ENCODE assay signal across 7 cellular contexts in genomic region chr12:108730337-108731104, GRCh38. TPM values are rescaled to one million over a fixed set of nuclear protein-coding genes. Genes with fewer than 3 reads are reported as not detected.
DNase-seq lines count a peak whose midpoint lies in the region; ATAC-seq and TF ChIP-seq lines count a peak whose summit lies in the region.

No MANE protein-coding gene starts in this region.

- H3K4me1 ChIP-seq in OCI-LY3 (ENCODE audit: low read length) (peaks cover 34% of the 10 kb centered on the region), foreskin keratinocyte (peaks cover 23% of the 10 kb centered on the region), thymus (ENCODE audit: control insufficient read depth, insufficient read depth, low read length) (peaks cover 11% of the 10 kb centered on the region)

- H3K27ac Mint-ChIP-seq in activated T-helper 2 cell treated with anti-CD3 and anti-CD28 coated beads, Interferon-gamma antibody, Interleukin-2, Interleukin-4, amounts not matched to agents 10 μg/mL and 5 μg/mL and 100 μg/mL, durations not matched to agents 14 hours and 24 hours and 36 hours: peak overlapping the region; percentile 84
- peak overlapping the region; percentile 89 for H3K27ac Mint-ChIP-seq in neural crest cell (ENCODE audit: unreplicated experiment)

- H3K27ac ChIP-seq in OCI-LY3 (ENCODE audit: low read length): peak overlapping the region; percentile 47
- peak overlapping the region; percentile 96 for H3K27ac ChIP-seq in foreskin keratinocyte
- H3K27ac ChIP-seq in thymus (ENCODE audit: low read depth): peak overlapping the region; percentile 87

- peaks cover 40% of the 10 kb centered on the region for H4K20me1 ChIP-seq in OCI-LY3 (ENCODE audit: insufficient read depth, low read length)

- ATAC-seq in foreskin keratinocyte: peak; percentile 55

- no peaks in the 10 kb centered on the region for H3K9me3 ChIP-seq in OCI-LY3 (ENCODE audit: insufficient read depth, low read length)
- H3K9me3 ChIP-seq in thymus (ENCODE audit: control insufficient read depth): no peaks in the 10 kb centered on the region

- H3K36me3 ChIP-seq in OCI-LY3 (replicated peaks; ENCODE audit: low read depth, low read length) (no peaks in the 10 kb centered on the region), thymus (ENCODE audit: control insufficient read depth, insufficient read depth) (no peaks in the 10 kb centered on the region)

- H3K27me3 Mint-ChIP-seq in activated T-helper 2 cell treated with anti-CD3 and anti-CD28 coated beads, Interferon-gamma antibody, Interleukin-2, Interleukin-4, amounts not matched to agents 10 μg/mL and 5 μg/mL and 100 μg/mL, durations not matched to agents 14 hours and 24 hours and 36 hours (ENCODE audit: low read depth): peaks cover 4% of the 10 kb centered on the region
- H3K27me3 Mint-ChIP-seq in neural crest cell (ENCODE audit: low read depth): no peaks in the 10 kb centered on the region

- peaks cover 51% of the 10 kb centered on the region for H3K79me2 ChIP-seq in OCI-LY3 (ENCODE audit: low read length)

- TF ChIP-seq CTCF in GM13976 (IDR thresholded peaks at IDR 0.05; ENCODE audit: borderline replicate concordance, control extremely low read depth, extremely low read depth, insufficient read depth, missing control alignments) (no peak), OCI-LY3 (IDR thresholded peaks at IDR 0.05; ENCODE audit: low read depth, low read length) (no peak), foreskin keratinocyte (conservative IDR thresholded peaks at IDR 0.05) (no peak), neural crest cell (conservative IDR thresholded peaks at IDR 0.05) (no peak)

- peak overlapping the region; percentile 90 for H3K9ac ChIP-seq in OCI-LY3 (ENCODE audit: low read length)

- intact Hi-C loops in activated T-helper 2 cell treated with anti-CD3 and anti-CD28 coated beads, Interferon-gamma antibody, Interleukin-2, Interleukin-4, amounts not matched to agents 10 μg/mL and 5 μg/mL and 100 μg/mL, durations not matched to agents 14 hours and 24 hours and 36 hours (cut with micrococcal nuclease): loop anchor here (1.0 to 5.0 kb wide), 8 partner anchors 39 to 322 kb away; partner anchors contain the start of genes ISCU, SELPLG, SSH1 and USP30

- DNase-seq in GM13976 (ENCODE audit: low spot score) (peak; percentile 62), HuH-7 (ENCODE audit: low spot score) (peak; percentile 56), foreskin keratinocyte (peak; percentile 74 to 84), neural crest cell (ENCODE audit: low read depth, low spot score) (peak; percentile 42)
- peak; percentile 16 for DNase-seq in activated T-helper 2 cell treated with anti-CD3 and anti-CD28 coated beads, Interferon-gamma antibody, Interleukin-2, Interleukin-4, amounts not matched to agents 10 μg/mL and 5 μg/mL and 100 μg/mL, durations not matched to agents 14 hours and 24 hours and 36 hours (ENCODE audit: low spot score)

- H3K4me3 ChIP-seq in OCI-LY3 (ENCODE audit: low read length): peak overlapping the region; percentile 87
- peak overlapping the region; percentile 83 for H3K4me3 ChIP-seq in thymus (ENCODE audit: low read length)

- under 1% methylated on average over 46 of the region's 46 CpGs for WGBS in thymus

- H3K9me3 Mint-ChIP-seq in activated T-helper 2 cell treated with anti-CD3 and anti-CD28 coated beads, Interferon-gamma antibody, Interleukin-2, Interleukin-4, amounts not matched to agents 10 μg/mL and 5 μg/mL and 100 μg/mL, durations not matched to agents 14 hours and 24 hours and 36 hours: no peaks in the 10 kb centered on the region
- H3K9me3 Mint-ChIP-seq in neural crest cell: no peaks in the 10 kb centered on the region

- H3K4me3 Mint-ChIP-seq in activated T-helper 2 cell treated with anti-CD3 and anti-CD28 coated beads, Interferon-gamma antibody, Interleukin-2, Interleukin-4, amounts not matched to agents 10 μg/mL and 5 μg/mL and 100 μg/mL, durations not matched to agents 14 hours and 24 hours and 36 hours (ENCODE audit: low read depth): peak overlapping the region; percentile 87
- peak overlapping the region; percentile 89 for H3K4me3 Mint-ChIP-seq in neural crest cell

- H3K36me3 Mint-ChIP-seq in activated T-helper 2 cell treated with anti-CD3 and anti-CD28 coated beads, Interferon-gamma antibody, Interleukin-2, Interleukin-4, amounts not matched to agents 10 μg/mL and 5 μg/mL and 100 μg/mL, durations not matched to agents 14 hours and 24 hours and 36 hours (ENCODE audit: low read depth): peaks cover 5% of the 10 kb centered on the region
- H3K36me3 Mint-ChIP-seq in neural crest cell (ENCODE audit: low read depth): no peaks in the 10 kb centered on the region

- H3K4me1 Mint-ChIP-seq in activated T-helper 2 cell treated with anti-CD3 and anti-CD28 coated beads, Interferon-gamma antibody, Interleukin-2, Interleukin-4, amounts not matched to agents 10 μg/mL and 5 μg/mL and 100 μg/mL, durations not matched to agents 14 hours and 24 hours and 36 hours (ENCODE audit: low read depth): peaks cover 42% of the 10 kb centered on the region
- peaks cover 44% of the 10 kb centered on the region for H3K4me1 Mint-ChIP-seq in neural crest cell

- H3K27me3 ChIP-seq in OCI-LY3 (ENCODE audit: low read depth, low read length): no peaks in the 10 kb centered on the region
- H3K27me3 ChIP-seq in foreskin keratinocyte: no peaks in the 10 kb centered on the region
- H3K27me3 ChIP-seq in thymus (ENCODE audit: control insufficient read depth, insufficient read depth): no peaks in the 10 kb centered on the region

- in situ Hi-C loops in GM13976 (cut with MboI; ENCODE audit: low sequenced_read_pairs, unreplicated experiment): no loop called here

- H3K4me2 ChIP-seq in OCI-LY3 (ENCODE audit: low read length): peak overlapping the region; percentile 89

- H2AFZ ChIP-seq in OCI-LY3 (ENCODE audit: low read depth, low read length): no peak overlapping the region

RNA-seq across cellular contexts. Expression of gene CORO1C, which starts 0.8 kb away (rescaled TPM):
- 81.5 and 88.8 TPM in 2 replicates for total RNA-seq in activated T-helper 2 cell treated with anti-CD3 and anti-CD28 coated beads, Interferon-gamma antibody, Interleukin-2, Interleukin-4, amounts not matched to agents 10 μg/mL and 5 μg/mL and 100 μg/mL, durations not matched to agents 14 hours and 24 hours and 36 hours
- total RNA-seq in foreskin keratinocyte: 150 and 182 TPM in 2 replicates
- 54.3 and 72.1 TPM in 2 replicates for polyA plus RNA-seq in foreskin keratinocyte
- total RNA-seq in neural crest cell: 171 and 175 TPM in 2 replicates
- polyA plus RNA-seq in thymus: 35.4 TPM

Comparison
In these comparisons a context has a peak if more than half of its experiments do, and no peak if none do; other contexts are left out.
1. Peak in every context shown above with its lines: DNase-seq, ATAC-seq, H3K4me3 ChIP-seq and H3K27ac ChIP-seq.
2. DNase-seq: peak in every context shown above with its lines; median percentile 79 in foreskin keratinocyte; 62 in GM13976; 56 in HuH-7; 42 in neural crest cell; 16 in activated T-helper 2 cell treated with anti-CD3 and anti-CD28 coated beads, Interferon-gamma antibody, Interleukin-2, Interleukin-4, amounts not matched to agents 10 μg/mL and 5 μg/mL and 100 μg/mL, durations not matched to agents 14 hours and 24 hours and 36 hours.